32 cellular contexts compared by ENCODE assay signal in genomic region chr5:2066373-2066772, GRCh38.
"Had no signal": no experiment of that assay in that cellular context is flagged by ENCODE, and none has a peak within 500 bp of the region (broad histone marks: within the 10 kb centered on the region; RNA-seq: fewer than 3 reads in every experiment).

No MANE protein-coding gene starts in this region.

- H3K4me3 Mint-ChIP-seq: activated CD4-positive, alpha-beta memory T cell treated with anti-CD3 and anti-CD28 coated beads, Interleukin-2, amount 10 ng/mL, durations not matched to agents 7 days and 5 days; activated CD4-positive, alpha-beta T cell treated with anti-CD3 and anti-CD28 coated beads for 36 hours; activated CD8-positive, alpha-beta memory T cell treated with anti-CD3 and anti-CD28 coated beads, Interleukin-2, amount 10 ng/mL, durations not matched to agents 7 days and 5 days; activated naive CD4-positive, alpha-beta T cell treated with anti-CD3 and anti-CD28 coated beads, Interleukin-2, amount 10 ng/mL, durations not matched to agents 7 days and 5 days; activated naive CD8-positive, alpha-beta T cell; activated naive CD8-positive, alpha-beta T cell treated with anti-CD3 and anti-CD28 coated beads, Interleukin-2, amount 50 U/mL, for 24 hours; brain; T-helper 1 cell treated with Interleukin-12 subunit alpha and Interleukin-12 subunit beta and Interleukin-4 antibody, amounts not matched to agents 30 μg/mL and 1 μg/mL, for 36 hours; T-helper 2 cell treated with Interferon-gamma antibody and Interleukin-4, amounts not matched to agents 5 μg/mL and 100 μg/mL, for 36 hours; WTC11 had no signal

- H3K4me3 ChIP-seq: SJCRH30, SK-N-MC had no signal

- H3K36me3 Mint-ChIP-seq: activated CD8-positive, alpha-beta memory T cell treated with anti-CD3 and anti-CD28 coated beads, Interleukin-2, amount 10 ng/mL, durations not matched to agents 7 days and 5 days; activated naive CD4-positive, alpha-beta T cell treated with anti-CD3 and anti-CD28 coated beads, Interleukin-2, amount 10 ng/mL, durations not matched to agents 7 days and 5 days; brain; WTC11 had no signal

- H3K27ac ChIP-seq: SJCRH30, SK-N-MC had no signal

- H3K27me3 ChIP-seq: SJCRH30 had no signal

- H3K9me3 ChIP-seq: SJCRH30 had no signal

- H3K27ac Mint-ChIP-seq: activated CD4-positive, alpha-beta memory T cell treated with anti-CD3 and anti-CD28 coated beads, Interleukin-2, amount 10 ng/mL, durations not matched to agents 7 days and 5 days; activated CD4-positive, alpha-beta T cell treated with anti-CD3 and anti-CD28 coated beads for 36 hours; activated CD8-positive, alpha-beta memory T cell treated with anti-CD3 and anti-CD28 coated beads, Interleukin-2, amount 10 ng/mL, durations not matched to agents 7 days and 5 days; activated naive CD4-positive, alpha-beta T cell treated with anti-CD3 and anti-CD28 coated beads, Interleukin-2, amount 10 ng/mL, durations not matched to agents 7 days and 5 days; activated naive CD8-positive, alpha-beta T cell; activated naive CD8-positive, alpha-beta T cell treated with anti-CD3 and anti-CD28 coated beads, Interleukin-2, amount 50 U/mL, for 24 hours; brain; T-helper 1 cell treated with Interleukin-12 subunit alpha and Interleukin-12 subunit beta and Interleukin-4 antibody, amounts not matched to agents 30 μg/mL and 1 μg/mL, for 36 hours; T-helper 2 cell treated with Interferon-gamma antibody and Interleukin-4, amounts not matched to agents 5 μg/mL and 100 μg/mL, for 36 hours; WTC11 had no signal

- ATAC-seq: activated CD4-positive, alpha-beta T cell treated with anti-CD3 and anti-CD28 coated beads for 36 hours; activated CD4-positive, CD25-positive, alpha-beta regulatory T cell treated with anti-CD3 and anti-CD28 coated beads, Interleukin-2, amount 50 U/mL, for 24 hours; activated CD8-positive, alpha-beta memory T cell treated with anti-CD3 and anti-CD28 coated beads, Interleukin-2, amount 10 ng/mL, durations not matched to agents 7 days and 5 days; activated naive CD8-positive, alpha-beta T cell treated with anti-CD3 and anti-CD28 coated beads, Interleukin-2, amount 50 U/mL, for 24 hours; Panc1; WTC11 had no signal

- H3K9me3 Mint-ChIP-seq: activated naive CD4-positive, alpha-beta T cell treated with anti-CD3 and anti-CD28 coated beads, Interleukin-2, amount 10 ng/mL, durations not matched to agents 7 days and 5 days; activated naive CD8-positive, alpha-beta T cell treated with anti-CD3 and anti-CD28 coated beads, Interleukin-2, amount 50 U/mL, for 24 hours; T-helper 1 cell treated with Interleukin-12 subunit alpha and Interleukin-12 subunit beta and Interleukin-4 antibody, amounts not matched to agents 30 μg/mL and 1 μg/mL, for 36 hours; T-helper 2 cell treated with Interferon-gamma antibody and Interleukin-4, amounts not matched to agents 5 μg/mL and 100 μg/mL, for 36 hours had no signal

- H3K4me1 ChIP-seq: SJCRH30 had no signal

- DNase-seq: activated CD4-positive, alpha-beta memory T cell treated with anti-CD3 and anti-CD28 coated beads, Interleukin-2, amount 10 ng/mL, durations not matched to agents 7 days and 5 days; activated CD4-positive, alpha-beta T cell treated with anti-CD3 and anti-CD28 coated beads for 36 hours; activated CD4-positive, alpha-beta T cell treated with anti-CD3 and anti-CD28 coated beads, Interleukin-2, amount 50 U/mL, for 1 hour; activated CD8-positive, alpha-beta memory T cell treated with anti-CD3 and anti-CD28 coated beads for 24 hours; activated CD8-positive, alpha-beta memory T cell treated with anti-CD3 and anti-CD28 coated beads, Interleukin-2, amount 10 ng/mL, durations not matched to agents 7 days and 5 days; activated CD8-positive, alpha-beta memory T cell treated with anti-CD3 and anti-CD28 coated beads, Interleukin-2, amount 50 U/mL, for 48 hours; activated effector memory CD4-positive, alpha-beta T cell treated with Interleukin-2 at 50 U/mL for 16 hours; activated naive CD4-positive, alpha-beta T cell treated with anti-CD3 and anti-CD28 coated beads, Interleukin-2, amount 10 ng/mL, durations not matched to agents 7 days and 5 days; activated naive CD8-positive, alpha-beta T cell treated with anti-CD3 and anti-CD28 coated beads, Interleukin-2, amount 50 U/mL, for 24 hours; activated T-cell treated with anti-CD3 and anti-CD28 coated beads, Interleukin-2, amount 50 U/mL, for 48 hours; anterior cingulate cortex; cerebellar nuclear complex; NCI-H1105; NCI-H1417 treated with DMSO at 0.1 percent for 48 hours; NCI-H1694; NCI-H1930; NCI-H2081 treated with DMSO at 0.1 percent for 48 hours; NCI-H2171 treated with DMSO at 0.1 percent for 48 hours; NCI-H2227 treated with DMSO at 0.1 percent for 48 hours; NCI-H446; NCI-H510A treated with DMSO at 0.1 percent for 48 hours; NCI-H526 treated with DMSO at 0.1 percent for 48 hours; SHP77; SJCRH30 had no signal

- H3K27me3 Mint-ChIP-seq: activated CD8-positive, alpha-beta memory T cell treated with anti-CD3 and anti-CD28 coated beads, Interleukin-2, amount 10 ng/mL, durations not matched to agents 7 days and 5 days had no signal

- H3K4me1 Mint-ChIP-seq: activated CD4-positive, alpha-beta memory T cell treated with anti-CD3 and anti-CD28 coated beads, Interleukin-2, amount 10 ng/mL, durations not matched to agents 7 days and 5 days; activated CD4-positive, alpha-beta T cell treated with anti-CD3 and anti-CD28 coated beads for 36 hours; activated CD8-positive, alpha-beta memory T cell treated with anti-CD3 and anti-CD28 coated beads, Interleukin-2, amount 10 ng/mL, durations not matched to agents 7 days and 5 days; activated naive CD4-positive, alpha-beta T cell treated with anti-CD3 and anti-CD28 coated beads, Interleukin-2, amount 10 ng/mL, durations not matched to agents 7 days and 5 days; activated naive CD8-positive, alpha-beta T cell treated with anti-CD3 and anti-CD28 coated beads, Interleukin-2, amount 50 U/mL, for 24 hours had no signal

- H3K36me3 ChIP-seq: SJCRH30 had no signal
